ENCODE assay signal across 9 cellular contexts in genomic region chr7:115476666-115477065, GRCh38.
A peak's percentile ranks its signal among the peaks of the same experiment; 100 is the strongest.
DNase-seq lines count a peak whose midpoint lies in the region; ATAC-seq and TF ChIP-seq lines count a peak whose summit lies in the region.
"Had no signal": no experiment of that assay in that cellular context is flagged by ENCODE, and none has a peak within 500 bp of the region (broad histone marks: within the 10 kb centered on the region; RNA-seq: fewer than 3 reads in every experiment).

No MANE protein-coding gene starts in this region.

- H3K4me3 ChIP-seq in GM23338: peak overlapping the region; percentile 83
- H3K4me3 ChIP-seq in retinal pigment epithelial cell (ENCODE audit: low read length): peak overlapping the region; percentile 55

- H3K79me2 ChIP-seq in GM23338 (replicated peaks; ENCODE audit: insufficient read depth): no peaks in the 10 kb centered on the region

- H3K27ac ChIP-seq in GM23338 (ENCODE audit: low read depth): no peak overlapping the region

- H3K4me3 Mint-ChIP-seq in GM23338 (peak overlapping the region; percentile 87), osteocyte (ENCODE audit: unreplicated experiment) (no peak overlapping the region)

- no peaks in the 10 kb centered on the region for H3K9me3 Mint-ChIP-seq in GM23338
- H3K9me3 Mint-ChIP-seq in osteocyte (ENCODE audit: unreplicated experiment): no peaks in the 10 kb centered on the region

- no peak for TF ChIP-seq CTCF in GM23338 (conservative IDR thresholded peaks at IDR 0.05; ENCODE audit: low read depth in 2 of 2)
- no peak for TF ChIP-seq CTCF in retinal pigment epithelial cell (conservative IDR thresholded peaks at IDR 0.05; ENCODE audit: low read depth, low read length)
- no peak for TF ChIP-seq CTCF in osteocyte (IDR thresholded peaks at IDR 0.05)

- ATAC-seq in GM23338: peak; percentile 40
- ATAC-seq in esophagus mucosa: no peak

- no peaks in the 10 kb centered on the region for H3K36me3 ChIP-seq in GM23338 (ENCODE audit: insufficient read depth)

- no peaks in the 10 kb centered on the region for H3F3A ChIP-seq in GM23338 (replicated peaks; ENCODE audit: low read depth)

- H3K4me1 ChIP-seq in GM23338 (ENCODE audit: insufficient read depth): peaks cover 31% of the 10 kb centered on the region

- no peaks in the 10 kb centered on the region for H3K36me3 Mint-ChIP-seq in GM23338 (ENCODE audit: low read depth)
- no peaks in the 10 kb centered on the region for H3K36me3 Mint-ChIP-seq in osteocyte (ENCODE audit: unreplicated experiment)

- H3K27me3 Mint-ChIP-seq in GM23338 (ENCODE audit: insufficient read depth, low read depth, poor library complexity) (peaks cover 3% of the 10 kb centered on the region), osteocyte (ENCODE audit: unreplicated experiment) (no peaks in the 10 kb centered on the region)

- H3K4me2 ChIP-seq in GM23338: peak overlapping the region; percentile 87

- peaks cover 40% of the 10 kb centered on the region for H3K27me3 ChIP-seq in GM23338 (ENCODE audit: insufficient read depth)

- peak; percentile 21 for DNase-seq in GM23338 (ENCODE audit: low spot score)
- DNase-seq in NCI-H2171 (lab: John Stamatoyannopoulos, UW): peak; percentile 19
- peak; percentile 4 for DNase-seq in fibroblast of gingiva (ENCODE audit: low read depth)
- no peak for DNase-seq in retinal pigment epithelial cell (ENCODE audit: low read depth)
- DNase-seq in osteocyte (ENCODE audit: extremely low spot score, unreplicated experiment): no peak
- DNase-seq in HCEC 1CT: no peak
- DNase-seq: activated effector memory CD4-positive, alpha-beta T cell treated with Interleukin-2 at 50 U/mL for 16 hours; NCI-H446 had no signal

- H4K20me1 ChIP-seq in GM23338 (replicated peaks; ENCODE audit: insufficient read depth): no peaks in the 10 kb centered on the region

- H3K4me1 Mint-ChIP-seq in GM23338: peaks cover 17% of the 10 kb centered on the region
- H3K4me1 Mint-ChIP-seq in osteocyte (ENCODE audit: unreplicated experiment): peaks cover 18% of the 10 kb centered on the region

- peak overlapping the region; percentile 94 for H2AFZ ChIP-seq in GM23338

- H3K27ac Mint-ChIP-seq in GM23338 (no peak overlapping the region), osteocyte (ENCODE audit: unreplicated experiment) (no peak overlapping the region)

- H3K9me2 ChIP-seq in GM23338 (ENCODE audit: insufficient read depth): no peaks in the 10 kb centered on the region

TF ChIP-seq in GM23338, 12 proteins besides CTCF, POLR2A, EP300 and RAD21:
- no peak for TF ChIP-seq JUNB (IDR thresholded peaks at IDR 0.05; ENCODE audit: unreplicated experiment)

Comparison
In these comparisons a context has a peak if more than half of its experiments do, and no peak if none do; other contexts are left out.
1. DNase-seq: peak in GM23338 (single experiment), NCI-H2171 (single experiment) and fibroblast of gingiva (single experiment); none in retinal pigment epithelial cell (single experiment), osteocyte (single experiment) and HCEC 1CT (single experiment).